ENCODE assay signal across 14 cellular contexts in genomic region chr4:38151870-38152269, GRCh38.
DNase-seq lines count a peak whose midpoint lies in the region; TF ChIP-seq lines count a peak whose summit lies in the region.
"Had no signal": no experiment of that assay in that cellular context is flagged by ENCODE, and none has a peak within 500 bp of the region (broad histone marks: within the 10 kb centered on the region; RNA-seq: fewer than 3 reads in every experiment).

No MANE protein-coding gene starts in this region.

- no peak overlapping the region for H4K8ac ChIP-seq in neuronal stem cell (ENCODE audit: low read depth, low read length)

- peaks cover 3 to 14% of the 10 kb centered on the region in 2 donors for H3K4me1 ChIP-seq in neuronal stem cell (ENCODE audit: control insufficient read depth in 2 of 2, insufficient read depth in 1 of 2, low read depth in 1 of 2, low read length in 2 of 2)
- H3K4me1 ChIP-seq in subcutaneous abdominal adipose tissue (ENCODE audit: control insufficient read depth in 5 of 5, insufficient read depth in 5 of 5, low read length in 5 of 5), result peaks cover 4 to 37% (median 29%) of the 10 kb centered on the region in 5 donors

- H3K9me3 Mint-ChIP-seq in mesothelial cell of epicardium, result no peaks in the 10 kb centered on the region
- H3K9me3 Mint-ChIP-seq: GM23338 had no signal

- H3K27ac Mint-ChIP-seq in mesothelial cell of epicardium, result no peak overlapping the region
- H3K27ac Mint-ChIP-seq: GM23338 had no signal

- H3K18ac ChIP-seq in neuronal stem cell (ENCODE audit: low read length), result no peak overlapping the region

- no peak overlapping the region for H2BK12ac ChIP-seq in neuronal stem cell (ENCODE audit: low read length)

- H3K23ac ChIP-seq in neuronal stem cell (ENCODE audit: low read depth, low read length, poor library complexity), result no peak overlapping the region

- H2BK15ac ChIP-seq in neuronal stem cell (ENCODE audit: low read length), result no peak overlapping the region

- H3K27ac ChIP-seq in neuronal stem cell (replicated peaks; ENCODE audit: low read length), result no peak overlapping the region
- H3K27ac ChIP-seq in subcutaneous abdominal adipose tissue (ENCODE audit: low read depth, low read length), result peak overlapping the region; percentile 4
- H3K27ac ChIP-seq: C4-2B, Peyer's patch had no signal

- H3K4me3 ChIP-seq in choroid plexus epithelial cell (ENCODE audit: low read depth, low read length) (no peak overlapping the region), neuronal stem cell (ENCODE audit: low read length in 2 of 2) (no peak overlapping the region), subcutaneous abdominal adipose tissue (ENCODE audit: low read depth in 1 of 5, low read length in 5 of 5) (no peak overlapping the region)
- H3K4me3 ChIP-seq: GM23338, Peyer's patch had no signal

- WGBS in neuronal stem cell (ENCODE audit: extremely low coverage in 2 of 2, insufficient read length in 2 of 2, insufficient replicate concordance in 1 of 2), 2 donors, result no CpG with 5 or more reads among the region's 6 CpGs

- no peaks in the 10 kb centered on the region for H3K27me3 ChIP-seq in neuronal stem cell (ENCODE audit: control insufficient read depth in 3 of 3, insufficient read depth in 3 of 3, low read depth in 1 of 3, low read length in 3 of 3)
- no peaks in the 10 kb centered on the region for H3K27me3 ChIP-seq in subcutaneous abdominal adipose tissue (ENCODE audit: control insufficient read depth in 5 of 5, insufficient read depth in 4 of 5, low read length in 5 of 5)
- H3K27me3 ChIP-seq: Peyer's patch had no signal

- peak overlapping the region; percentile 32 for H2AFZ ChIP-seq in neuronal stem cell (ENCODE audit: low read length)
- H2AFZ ChIP-seq: GM23338 had no signal

- no peak overlapping the region for H2BK120ac ChIP-seq in neuronal stem cell (ENCODE audit: low read depth, low read length)

- H3K14ac ChIP-seq in neuronal stem cell (ENCODE audit: low read length), result no peak overlapping the region

- no peak overlapping the region for H2AK5ac ChIP-seq in neuronal stem cell (ENCODE audit: low read depth, low read length)

- no peak overlapping the region for H4K91ac ChIP-seq in neuronal stem cell (ENCODE audit: low read depth, low read length, poor library complexity)

- H3K4me3 Mint-ChIP-seq in mesothelial cell of epicardium, result no peak overlapping the region
- H3K4me3 Mint-ChIP-seq: GM23338 had no signal

- H3K9me3 ChIP-seq in neuronal stem cell (replicated peaks in 1 of 2; ENCODE audit: control insufficient read depth in 2 of 2, insufficient read depth in 1 of 2, low read depth in 1 of 2, low read length in 2 of 2), result no peaks in the 10 kb centered on the region
- H3K9me3 ChIP-seq in subcutaneous abdominal adipose tissue (ENCODE audit: control insufficient read depth in 5 of 5, low read length in 5 of 5), result no peaks in the 10 kb centered on the region
- H3K9me3 ChIP-seq: Peyer's patch had no signal

- TF ChIP-seq CTCF in choroid plexus epithelial cell (conservative IDR thresholded peaks at IDR 0.05; ENCODE audit: low read depth, low read length) (no peak), mesothelial cell of epicardium (IDR thresholded peaks at IDR 0.05; ENCODE audit: unreplicated experiment) (no peak)

- no peaks in the 10 kb centered on the region for H3K36me3 Mint-ChIP-seq in mesothelial cell of epicardium

- peaks cover 35% of the 10 kb centered on the region for H3K27me3 Mint-ChIP-seq in mesothelial cell of epicardium (ENCODE audit: low read depth)

- no peaks in the 10 kb centered on the region for H3K79me1 ChIP-seq in neuronal stem cell (ENCODE audit: low read depth, low read length)

- H3K4me2 ChIP-seq in neuronal stem cell (ENCODE audit: insufficient read depth, low read length, poor library complexity, severe bottlenecking), result no peak overlapping the region
- H3K4me2 ChIP-seq: GM23338 had no signal

- H3K36me3 ChIP-seq in neuronal stem cell (replicated peaks in 1 of 2; ENCODE audit: control insufficient read depth in 2 of 2, insufficient read depth in 2 of 2, low read length in 2 of 2) (no peaks in the 10 kb centered on the region), subcutaneous abdominal adipose tissue (ENCODE audit: control insufficient read depth in 5 of 5, insufficient read depth in 5 of 5, low read length in 5 of 5) (no peaks in the 10 kb centered on the region)
- H3K36me3 ChIP-seq: Peyer's patch had no signal

- H3K9ac ChIP-seq in neuronal stem cell (ENCODE audit: low read depth, low read length, poor library complexity) (no peak overlapping the region), subcutaneous abdominal adipose tissue (ENCODE audit: low read length in 5 of 5) (no peak overlapping the region)

- no peak overlapping the region for H3K4ac ChIP-seq in neuronal stem cell (ENCODE audit: low read length)

- H3K4me1 Mint-ChIP-seq in mesothelial cell of epicardium, result peaks cover 30% of the 10 kb centered on the region

- peak; percentile 53 for DNase-seq in M059J (ENCODE audit: low read depth)
- peak; percentile 32 for DNase-seq in choroid plexus epithelial cell (ENCODE audit: low read depth)
- no peak for DNase-seq in neuronal stem cell (ENCODE audit: low spot score)
- no peak for DNase-seq in mesothelial cell of epicardium (ENCODE audit: low spot score in 2 of 2, unreplicated experiment in 2 of 2)
- no peak for DNase-seq in HCEC 1CT
- DNase-seq in activated effector memory CD4-positive, alpha-beta T cell treated with anti-CD3 and anti-CD28 coated beads, Interleukin-2, amount 50 U/mL, for 16 hours, result no peak
- DNase-seq: AML-193; NCI-H1105; NCI-H2081; NK-92 treated with Interleukin-12 subunit alpha and Interleukin-12 subunit beta, amount 100 ng/mL, for 24 hours; Peyer's patch had no signal

- no peak overlapping the region for H2BK5ac ChIP-seq in neuronal stem cell (ENCODE audit: low read length)

Comparison
In these comparisons a context has a peak if more than half of its experiments do, and no peak if none do; other contexts are left out.
1. DNase-seq: peak in M059J (single experiment) and choroid plexus epithelial cell (single experiment); none in neuronal stem cell (single experiment), mesothelial cell of epicardium (0 of 2), HCEC 1CT (single experiment) and activated effector memory CD4-positive, alpha-beta T cell treated with anti-CD3 and anti-CD28 coated beads, Interleukin-2, amount 50 U/mL, for 16 hours (single experiment).